1 cellular context compared by ENCODE assay signal in the genomic region with DNA sequence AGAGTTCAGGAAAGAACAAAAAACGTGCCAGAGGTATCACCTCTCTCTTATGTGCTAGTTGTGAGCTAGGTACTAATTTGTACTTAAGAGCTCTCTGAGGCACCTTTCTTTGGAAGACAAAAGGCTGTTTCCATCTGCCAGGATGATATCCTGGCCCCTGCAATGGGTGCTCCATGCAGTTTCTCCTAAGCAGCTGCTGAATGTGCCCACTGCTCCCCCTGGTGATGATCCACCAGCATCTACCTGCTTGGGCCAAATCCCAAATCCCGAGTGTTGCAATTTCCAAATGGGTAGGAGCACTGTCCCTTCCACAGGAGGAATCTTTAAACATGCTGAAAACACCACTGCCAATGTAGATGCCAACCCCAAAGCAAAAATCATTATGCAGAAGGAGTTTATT.
TF ChIP-seq lines count a peak whose summit lies in the region.

No MANE protein-coding gene starts in this region.

TF ChIP-seq in HCT116, 20 proteins besides CTCF, POLR2A, EP300 and RAD21 (continued from another document):
- TF ChIP-seq SRF (IDR thresholded peaks at IDR 0.05; ENCODE audit: low read depth), result no peak
- no peak for TF ChIP-seq POLR2AphosphoS5 (IDR thresholded peaks at IDR 0.05; ENCODE audit: low read depth, low read length)
- TF ChIP-seq, protein P1, sequence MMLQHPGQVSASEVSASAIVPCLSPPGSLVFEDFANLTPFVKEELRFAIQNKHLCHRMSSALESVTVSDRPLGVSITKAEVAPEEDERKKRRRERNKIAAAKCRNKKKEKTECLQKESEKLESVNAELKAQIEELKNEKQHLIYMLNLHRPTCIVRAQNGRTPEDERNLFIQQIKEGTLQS (IDR thresholded peaks at IDR 0.05), result no peak
- TF ChIP-seq EZH2phosphoT487 (IDR thresholded peaks at IDR 0.05; ENCODE audit: borderline replicate concordance), result no peak
